1 cellular context compared by ENCODE assay signal in the genomic region with DNA sequence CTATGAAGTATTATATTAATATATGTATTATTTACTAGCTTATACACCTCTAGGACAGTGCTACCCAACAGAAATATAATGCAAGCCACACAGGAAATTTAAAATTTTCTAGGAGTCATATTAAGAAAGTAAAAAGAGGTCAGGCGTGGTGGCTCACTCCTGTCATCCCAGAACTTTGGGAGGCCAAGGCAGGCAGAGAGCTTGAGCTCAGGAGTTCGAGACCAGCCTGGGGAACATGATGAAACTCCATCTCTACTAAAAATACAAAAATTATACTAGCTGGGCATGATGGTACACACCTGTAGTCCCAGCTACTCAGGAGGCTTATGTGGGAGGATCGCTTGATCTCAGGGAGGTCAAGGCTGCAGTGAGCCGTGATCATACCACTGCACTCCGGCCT.
TF ChIP-seq lines count a peak whose summit lies in the region.

No MANE protein-coding gene starts in this region.

TF ChIP-seq in HepG2, 621 proteins besides CTCF, POLR2A, EP300 and RAD21 (continued from another document):
- TF ChIP-seq, protein P1, sequence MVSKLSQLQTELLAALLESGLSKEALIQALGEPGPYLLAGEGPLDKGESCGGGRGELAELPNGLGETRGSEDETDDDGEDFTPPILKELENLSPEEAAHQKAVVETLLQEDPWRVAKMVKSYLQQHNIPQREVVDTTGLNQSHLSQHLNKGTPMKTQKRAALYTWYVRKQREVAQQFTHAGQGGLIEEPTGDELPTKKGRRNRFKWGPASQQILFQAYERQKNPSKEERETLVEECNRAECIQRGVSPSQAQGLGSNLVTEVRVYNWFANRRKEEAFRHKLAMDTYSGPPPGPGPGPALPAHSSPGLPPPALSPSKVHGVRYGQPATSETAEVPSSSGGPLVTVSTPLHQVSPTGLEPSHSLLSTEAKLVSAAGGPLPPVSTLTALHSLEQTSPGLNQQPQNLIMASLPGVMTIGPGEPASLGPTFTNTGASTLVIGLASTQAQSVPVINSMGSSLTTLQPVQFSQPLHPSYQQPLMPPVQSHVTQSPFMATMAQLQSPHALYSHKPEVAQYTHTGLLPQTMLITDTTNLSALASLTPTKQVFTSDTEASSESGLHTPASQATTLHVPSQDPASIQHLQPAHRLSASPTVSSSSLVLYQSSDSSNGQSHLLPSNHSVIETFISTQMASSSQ (IDR thresholded peaks at IDR 0.05; ENCODE audit: low read depth) = no peak
- TF ChIP-seq, protein P1 (CRISPR knock-in tag; IDR thresholded peaks at IDR 0.05; ENCODE audit: borderline replicate concordance) = no peak
- TF ChIP-seq ZNF839 (CRISPR knock-in tag; IDR thresholded peaks at IDR 0.05; ENCODE audit: borderline replicate concordance) = no peak
- no peak for TF ChIP-seq ATRX (CRISPR knock-in tag; IDR thresholded peaks at IDR 0.05; ENCODE audit: borderline replicate concordance)
- 0 out of 2 replicates have a peak, but pooled peaks have one; percentile 25 for TF ChIP-seq ZNF772 (CRISPR knock-in tag; IDR thresholded peaks at IDR 0.05)
- TF ChIP-seq ZNF629 (CRISPR knock-in tag; conservative IDR thresholded peaks at IDR 0.05) = 0 out of 2 replicates have a peak, but pooled peaks have one; percentile 10
- TF ChIP-seq TOE1 (CRISPR knock-in tag; IDR thresholded peaks at IDR 0.05) = no peak
- no peak for TF ChIP-seq NCOA1 (CRISPR knock-in tag; IDR thresholded peaks at IDR 0.05)
- TF ChIP-seq KLF15 (CRISPR knock-in tag; IDR thresholded peaks at IDR 0.05; ENCODE audit: borderline replicate concordance) = no peak
- no peak for TF ChIP-seq ZNF550 (CRISPR knock-in tag; IDR thresholded peaks at IDR 0.05; ENCODE audit: borderline replicate concordance)
- TF ChIP-seq TBL1XR1 (IDR thresholded peaks at IDR 0.05; ENCODE audit: borderline replicate concordance, low read length, partially characterized antibody) = no peak
- TF ChIP-seq CBFB (CRISPR knock-in tag; IDR thresholded peaks at IDR 0.05) = no peak
- no peak for TF ChIP-seq HNF4A (CRISPR knock-in tag; IDR thresholded peaks at IDR 0.05)
- TF ChIP-seq, protein P2, sequence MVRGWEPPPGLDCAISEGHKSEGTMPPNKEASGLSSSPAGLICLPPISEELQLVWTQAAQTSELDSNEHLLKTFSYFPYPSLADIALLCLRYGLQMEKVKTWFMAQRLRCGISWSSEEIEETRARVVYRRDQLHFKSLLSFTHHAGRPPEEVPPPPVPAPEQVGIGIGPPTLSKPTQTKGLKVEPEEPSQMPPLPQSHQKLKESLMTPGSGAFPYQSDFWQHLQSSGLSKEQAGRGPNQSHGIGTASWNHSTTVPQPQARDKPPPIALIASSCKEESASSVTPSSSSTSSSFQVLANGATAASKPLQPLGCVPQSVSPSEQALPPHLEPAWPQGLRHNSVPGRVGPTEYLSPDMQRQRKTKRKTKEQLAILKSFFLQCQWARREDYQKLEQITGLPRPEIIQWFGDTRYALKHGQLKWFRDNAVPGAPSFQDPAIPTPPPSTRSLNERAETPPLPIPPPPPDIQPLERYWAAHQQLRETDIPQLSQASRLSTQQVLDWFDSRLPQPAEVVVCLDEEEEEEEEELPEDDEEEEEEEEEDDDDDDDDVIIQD (CRISPR knock-in tag; IDR thresholded peaks at IDR 0.05; ENCODE audit: low read depth) = no peak
- no peak for TF ChIP-seq RAD51 (IDR thresholded peaks at IDR 0.05; ENCODE audit: borderline replicate concordance)
- TF ChIP-seq, protein P3, sequence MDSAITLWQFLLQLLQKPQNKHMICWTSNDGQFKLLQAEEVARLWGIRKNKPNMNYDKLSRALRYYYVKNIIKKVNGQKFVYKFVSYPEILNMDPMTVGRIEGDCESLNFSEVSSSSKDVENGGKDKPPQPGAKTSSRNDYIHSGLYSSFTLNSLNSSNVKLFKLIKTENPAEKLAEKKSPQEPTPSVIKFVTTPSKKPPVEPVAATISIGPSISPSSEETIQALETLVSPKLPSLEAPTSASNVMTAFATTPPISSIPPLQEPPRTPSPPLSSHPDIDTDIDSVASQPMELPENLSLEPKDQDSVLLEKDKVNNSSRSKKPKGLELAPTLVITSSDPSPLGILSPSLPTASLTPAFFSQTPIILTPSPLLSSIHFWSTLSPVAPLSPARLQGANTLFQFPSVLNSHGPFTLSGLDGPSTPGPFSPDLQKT (CRISPR knock-in tag; IDR thresholded peaks at IDR 0.05; ENCODE audit: borderline replicate concordance) = no peak
